In genomic region chr10:43399911-43400310, GRCh38 we compare ENCODE assay signal across 14 cellular contexts. TPM values are rescaled to one million over a fixed set of nuclear protein-coding genes. Genes with fewer than 3 reads are reported as not detected.
DNase-seq lines count a peak whose midpoint lies in the region; ATAC-seq, FAIRE-seq and TF ChIP-seq lines count a peak whose summit lies in the region.
"Had no signal": no experiment of that assay in that cellular context is flagged by ENCODE, and none has a peak within 500 bp of the region (broad histone marks: within the 10 kb centered on the region; RNA-seq: fewer than 3 reads in every experiment).

No MANE protein-coding gene starts in this region.

- no peak overlapping the region for H3K23ac ChIP-seq in IMR-90 (ENCODE audit: low read depth, low read length)

- H4K20me1 ChIP-seq in IMR-90 (ENCODE audit: insufficient read depth, low read length), result peaks cover 92% of the 10 kb centered on the region

- peaks cover 4 to 23% of the 10 kb centered on the region in 2 experiments; a peak in 2 of 4 replicates for H3K79me1 ChIP-seq in IMR-90 (ENCODE audit: low read depth in 1 of 2, low read length in 2 of 2)

- no peak overlapping the region for H2BK20ac ChIP-seq in IMR-90 (ENCODE audit: low read depth, low read length)

- peaks cover 28 to 47% of the 10 kb centered on the region in 2 donors for H3K36me3 Mint-ChIP-seq in CD14-positive monocyte
- peaks cover 90% of the 10 kb centered on the region for H3K36me3 Mint-ChIP-seq in activated naive CD8-positive, alpha-beta T cell treated with anti-CD3 and anti-CD28 coated beads for 36 hours
- peaks cover 0 to 58% (median 5%) of the 10 kb centered on the region in 3 donors for H3K36me3 Mint-ChIP-seq in naive thymus-derived CD8-positive, alpha-beta T cell

- no peak overlapping the region for H4K8ac ChIP-seq in IMR-90 (ENCODE audit: low read depth in 2 of 2, low read length in 2 of 2)

- ATAC-seq in IMR-90 (ENCODE audit: low read depth), result no peak
- ATAC-seq in naive thymus-derived CD8-positive, alpha-beta T cell, result no peak
- ATAC-seq in HG02763 (IDR thresholded peaks at IDR 0.05; ENCODE audit: unreplicated experiment), result no peak

- no peaks in the 10 kb centered on the region for H3K9me3 Mint-ChIP-seq in CD14-positive monocyte
- H3K9me3 Mint-ChIP-seq in activated naive CD8-positive, alpha-beta T cell treated with anti-CD3 and anti-CD28 coated beads for 36 hours, result no peaks in the 10 kb centered on the region
- no peaks in the 10 kb centered on the region for H3K9me3 Mint-ChIP-seq in naive thymus-derived CD8-positive, alpha-beta T cell

- H2AK5ac ChIP-seq in IMR-90 (ENCODE audit: low read depth, low read length), result no peak overlapping the region

- H3K4me3 ChIP-seq in IMR-90 (ENCODE audit: insufficient read depth, low read depth, low read length), result no peak overlapping the region
- H3K4me3 ChIP-seq: testis had no signal

- intact Hi-C loops in CD14-positive monocyte (cut with micrococcal nuclease) (loop anchor here in 1 of 2 donors (5.0 kb wide), 1 partner anchor 37 kb away; the partner anchor contains the start of gene ZNF487), IMR-90 (cut with micrococcal nuclease) (no loop called here)

- H3K18ac ChIP-seq in IMR-90 (ENCODE audit: low read depth, low read length), result no peak overlapping the region

- no peak overlapping the region for H2BK15ac ChIP-seq in IMR-90 (ENCODE audit: low read depth, low read length)

- peak overlapping the region; percentile 6 for H2BK5ac ChIP-seq in IMR-90 (ENCODE audit: low read depth, low read length, poor library complexity, severe bottlenecking)

- no peak overlapping the region for H2AFZ ChIP-seq in IMR-90 (replicated peaks; ENCODE audit: low read length, poor library complexity)

- H3K27me3 Mint-ChIP-seq in CD14-positive monocyte (ENCODE audit: low read depth in 3 of 3), result no peaks in the 10 kb centered on the region
- H3K27me3 Mint-ChIP-seq in activated naive CD8-positive, alpha-beta T cell treated with anti-CD3 and anti-CD28 coated beads for 36 hours, result no peaks in the 10 kb centered on the region
- no peaks in the 10 kb centered on the region for H3K27me3 Mint-ChIP-seq in naive thymus-derived CD8-positive, alpha-beta T cell

- H4K91ac ChIP-seq in IMR-90 (ENCODE audit: insufficient read depth, low read depth, low read length), result no peak overlapping the region

- in situ Hi-C loops in IMR-90 (cut with MboI; ENCODE audit: low sequenced_read_pairs), result loop anchor here (5.0 to 25.0 kb wide), 2 partner anchors 52 to 1587 kb away; partner anchors contain the start of gene DEPP1

- no TSS peak for BruUV-seq in IMR-90 (replicated peaks; lab: Mats Ljungman, UMichigan)

- TF ChIP-seq CTCF in CD14-positive monocyte (IDR thresholded peaks at IDR 0.05) (no peak), IMR-90 (conservative IDR thresholded peaks at IDR 0.05; ENCODE audit: low read depth, low read length) (no peak)

- H3K9me1 ChIP-seq in IMR-90 (ENCODE audit: insufficient read depth, low read length), result peaks cover 10% of the 10 kb centered on the region

- no peak for TF ChIP-seq POLR2A in IMR-90 (IDR thresholded peaks at IDR 0.05; ENCODE audit: low read depth, low read length)

- no peak overlapping the region for H3K4me2 ChIP-seq in IMR-90 (ENCODE audit: low read depth, low read length)

- peaks cover 15% of the 10 kb centered on the region for H3K4me1 ChIP-seq in IMR-90 (ENCODE audit: control insufficient read depth, insufficient read depth, low read length)

- no peak overlapping the region for H3K56ac ChIP-seq in IMR-90 (ENCODE audit: extremely low read depth, insufficient read depth, low read length)

- no peak overlapping the region for H3K4ac ChIP-seq in IMR-90 (ENCODE audit: low read depth, low read length)

- dilution Hi-C loops in IMR-90 (cut with HindIII; ENCODE audit: low sequenced_read_pairs, unreplicated experiment), result no loop called here

- DNase-seq in CD14-positive monocyte (ENCODE audit: low spot score) (no peak), IMR-90 (no peak), mucosa of gallbladder (ENCODE audit: low spot score) (no peak), urothelium cell line (ENCODE audit: low spot score) (no peak), NCI-H2107 (lab: John Stamatoyannopoulos, UW) (no peak)
- DNase-seq in activated naive CD8-positive, alpha-beta T cell treated with anti-CD3 and anti-CD28 coated beads for 36 hours, result no peak
- DNase-seq in naive thymus-derived CD8-positive, alpha-beta T cell, result no peak
- DNase-seq: GOT3; NCI-H345; stimulated activated CD4-positive, alpha-beta T cell treated with anti-CD3 and anti-CD28 coated beads, Interleukin-2, amount 100 ng/mL, for 48 hours; testis had no signal

- no CpG with 5 or more reads among the region's 3 CpGs for WGBS in IMR-90 (ENCODE audit: extremely low coverage in 2 of 2, insufficient read length in 1 of 2), 2 experiments

- H3K9ac ChIP-seq in IMR-90 (ENCODE audit: low read depth, low read length), result no peak overlapping the region

- no peaks in the 10 kb centered on the region for H3K27me3 ChIP-seq in IMR-90 (ENCODE audit: control insufficient read depth, insufficient read depth, low read length)
- H3K27me3 ChIP-seq: testis had no signal

- POLR2A ChIA-PET in IMR-90 (lab: Charles Lee; ENCODE audit: unreplicated experiment), result no interaction called here
- POLR2A ChIA-PET in naive thymus-derived CD8-positive, alpha-beta T cell (lab: Charles Lee), result interaction anchor here (0.6 to 2.7 kb wide), 3 partner anchors 8 to 52 kb away, joined by 4 to 14 read pairs (median 4); no protein-coding TSS in a partner anchor

- TF ChIP-seq RAD21 in IMR-90 (IDR thresholded peaks at IDR 0.05; ENCODE audit: low read length), result no peak

- peaks cover 2% of the 10 kb centered on the region; the same call in 1 of the 2 replicates for H3K36me3 ChIP-seq in IMR-90 (ENCODE audit: control insufficient read depth, insufficient read depth, low read length)

- H3K4me3 Mint-ChIP-seq in CD14-positive monocyte, result no peak overlapping the region
- H3K4me3 Mint-ChIP-seq in activated naive CD8-positive, alpha-beta T cell treated with anti-CD3 and anti-CD28 coated beads for 36 hours, result peak overlapping the region; percentile 93
- peak overlapping the region; percentile 1 to 93 (median 75) for H3K4me3 Mint-ChIP-seq in naive thymus-derived CD8-positive, alpha-beta T cell

- H3K14ac ChIP-seq in IMR-90 (replicated peaks; ENCODE audit: low read depth, low read length), result no peak overlapping the region

- H2AK9ac ChIP-seq in IMR-90 (replicated peaks; ENCODE audit: low read depth, low read length, poor library complexity), result no peak overlapping the region

- H2BK120ac ChIP-seq in IMR-90 (ENCODE audit: low read depth, low read length), result no peak overlapping the region

- H3K9me3 ChIP-seq in IMR-90 (ENCODE audit: control insufficient read depth, insufficient read depth, low read length), result no peaks in the 10 kb centered on the region
- H3K9me3 ChIP-seq: testis had no signal

- H3K27ac ChIP-seq in IMR-90 (ENCODE audit: insufficient read depth, low read length), result no peak overlapping the region
- H3K27ac ChIP-seq: testis had no signal

- H3K27ac Mint-ChIP-seq in CD14-positive monocyte, result peak overlapping the region; percentile 33 to 95 (median 83)
- H3K27ac Mint-ChIP-seq in activated naive CD8-positive, alpha-beta T cell treated with anti-CD3 and anti-CD28 coated beads for 36 hours, result peak overlapping the region; percentile 92
- peak overlapping the region; percentile 32 to 99 (median 94) for H3K27ac Mint-ChIP-seq in naive thymus-derived CD8-positive, alpha-beta T cell

- CTCF ChIA-PET in IMR-90 (lab: Yijun Ruan, JAX), result no interaction called here

- FAIRE-seq in urothelium cell line (lab: Jason Lieb, UNC), result no peak
- FAIRE-seq: endometrium had no signal

- peaks cover 86% of the 10 kb centered on the region for H3K4me1 Mint-ChIP-seq in CD14-positive monocyte
- H3K4me1 Mint-ChIP-seq in activated naive CD8-positive, alpha-beta T cell treated with anti-CD3 and anti-CD28 coated beads for 36 hours, result peaks cover 75% of the 10 kb centered on the region
- H3K4me1 Mint-ChIP-seq in naive thymus-derived CD8-positive, alpha-beta T cell, result peaks cover 40 to 94% (median 89%) of the 10 kb centered on the region in 4 donors

- H4K5ac ChIP-seq in IMR-90 (ENCODE audit: low read depth, low read length), result no peak overlapping the region

TF ChIP-seq in IMR-90, 13 proteins besides CTCF, POLR2A, EP300 and RAD21 (continues in another document):
- TF ChIP-seq CEBPB (IDR thresholded peaks at IDR 0.05; ENCODE audit: low read depth, low read length), result no peak
- TF ChIP-seq SMC3 (IDR thresholded peaks at IDR 0.05; ENCODE audit: low read depth, low read length), result no peak
- no peak for TF ChIP-seq BHLHE40 (IDR thresholded peaks at IDR 0.05; ENCODE audit: low read depth, low read length)
- TF ChIP-seq MAFK (IDR thresholded peaks at IDR 0.05; ENCODE audit: low read depth, low read length), result no peak
- no peak for TF ChIP-seq RFX5 (IDR thresholded peaks at IDR 0.05; ENCODE audit: low read depth, low read length)

RNA-seq across cellular contexts. Expression of gene HNRNPF, which starts 9.1 kb away (rescaled TPM):
- polyA plus RNA-seq in CD14-positive monocyte (100 to 1,000 TPM; 188 to 189 TPM), IMR-90 (2012; rRNA removed) (147 and 169 TPM in 2 replicates)
- total RNA-seq in IMR-90 (2012; rRNA removed) (207 and 276 TPM in 2 replicates), mucosa of gallbladder (184 TPM)
- 75.0 and 90.4 TPM in 2 replicates for polyA plus RNA-seq in IMR-90 (2012; cell fraction: cytosol; rRNA removed)
- polyA plus RNA-seq in IMR-90 (2012; cell fraction: nucleus; rRNA removed; ENCODE audit: low replicate concordance), result 58.9 and 93.6 TPM in 2 replicates
- 100 to 1,000 TPM; 530 to 544 TPM for total RNA-seq in activated naive CD8-positive, alpha-beta T cell treated with anti-CD3 and anti-CD28 coated beads for 36 hours
- 100 to 1,000 TPM; 155 to 168 TPM for total RNA-seq in naive thymus-derived CD8-positive, alpha-beta T cell
- 100 to 1,000 TPM; 160 to 202 (median 174) TPM for polyA plus RNA-seq in naive thymus-derived CD8-positive, alpha-beta T cell

RNA-seq across cellular contexts. Expression of gene FXYD4, which starts 28.5 kb away (rescaled TPM):
- polyA plus RNA-seq in CD14-positive monocyte, result not detected
- total RNA-seq in IMR-90 (2012; rRNA removed), result not detected in 2 replicates
- not detected in 2 replicates for polyA plus RNA-seq in IMR-90 (2012; rRNA removed)
- not detected in 2 replicates for polyA plus RNA-seq in IMR-90 (2012; cell fraction: cytosol; rRNA removed)
- polyA plus RNA-seq in IMR-90 (2012; cell fraction: nucleus; rRNA removed; ENCODE audit: low replicate concordance), result not detected in 2 replicates
- total RNA-seq in activated naive CD8-positive, alpha-beta T cell treated with anti-CD3 and anti-CD28 coated beads for 36 hours, result not detected
- total RNA-seq in naive thymus-derived CD8-positive, alpha-beta T cell, result not detected
- not detected for polyA plus RNA-seq in naive thymus-derived CD8-positive, alpha-beta T cell
- 1.6 TPM for total RNA-seq in mucosa of gallbladder
- total RNA-seq: Daoy had no signal

RNA-seq across cellular contexts. Expression of gene ZNF487, which starts 37.0 kb away (rescaled TPM):
- polyA plus RNA-seq in CD14-positive monocyte, result 10 to 100 TPM in 1 of 2 donors, 1 to 10 TPM in 1; 8.6 to 15.6 TPM
- total RNA-seq in IMR-90 (2012; rRNA removed), result 2.5 and 2.7 TPM in 2 replicates
- 1.7 TPM in 2 replicates for polyA plus RNA-seq in IMR-90 (2012; rRNA removed)
- 1.0 and 2.7 TPM in 2 replicates for polyA plus RNA-seq in IMR-90 (2012; cell fraction: cytosol; rRNA removed)
- 0.98 and 2.6 TPM in 2 replicates for polyA plus RNA-seq in IMR-90 (2012; cell fraction: nucleus; rRNA removed; ENCODE audit: low replicate concordance)
- 1 to 10 TPM; 2.4 to 2.9 TPM for total RNA-seq in activated naive CD8-positive, alpha-beta T cell treated with anti-CD3 and anti-CD28 coated beads for 36 hours
- 1 to 10 TPM; 4.4 to 5.4 TPM for total RNA-seq in naive thymus-derived CD8-positive, alpha-beta T cell
- polyA plus RNA-seq in naive thymus-derived CD8-positive, alpha-beta T cell, result 1 to 10 TPM; 4.0 to 6.0 (median 5.1) TPM
- 5.9 TPM for total RNA-seq in mucosa of gallbladder

Comparison
In these comparisons a context has a peak if more than half of its experiments do, and no peak if none do; other contexts are left out.
1. H3K4me3 Mint-ChIP-seq: peak in activated naive CD8-positive, alpha-beta T cell treated with anti-CD3 and anti-CD28 coated beads for 36 hours (single experiment) and naive thymus-derived CD8-positive, alpha-beta T cell (10 of 10); none in CD14-positive monocyte (0 of 2).
2. Peak in every context shown above with its lines, with median percentiles within 50 percentile points of each other: H3K27ac Mint-ChIP-seq.